21 cellular contexts compared by ENCODE assay signal in genomic region chr9:95280745-95281144, GRCh38. TPM values are rescaled to one million over a fixed set of nuclear protein-coding genes. Genes with fewer than 3 reads are reported as not detected.
A peak's percentile ranks its signal among the peaks of the same experiment; 100 is the strongest.
DNase-seq lines count a peak whose midpoint lies in the region; ATAC-seq, FAIRE-seq and TF ChIP-seq lines count a peak whose summit lies in the region.
"Had no signal": no experiment of that assay in that cellular context is flagged by ENCODE, and none has a peak within 500 bp of the region (broad histone marks: within the 10 kb centered on the region; RNA-seq: fewer than 3 reads in every experiment).

No MANE protein-coding gene starts in this region.

- FAIRE-seq in HepG2 (lab: Jason Lieb, UNC) (no peak), H54 (lab: Jason Lieb, UNC) (peak; percentile 89), GM12878 (lab: Jason Lieb, UNC) (no peak)
- FAIRE-seq: GM12891 had no signal

- TF ChIP-seq POLR2A in HepG2 (IDR thresholded peaks at IDR 0.05; ENCODE audit: insufficient read depth in 1 of 2, low read depth in 2 of 2, low read length in 2 of 2) = no peak
- no peak for TF ChIP-seq POLR2A in right lobe of liver (IDR thresholded peaks at IDR 0.05)
- no peak for TF ChIP-seq POLR2A in H54 (IDR thresholded peaks at IDR 0.05; ENCODE audit: low read depth, low read length)
- no peak for TF ChIP-seq POLR2A in GM12878 (IDR thresholded peaks at IDR 0.05; ENCODE audit: low read depth, low read length)

- intact Hi-C loops in HepG2 (cut with micrococcal nuclease; ENCODE audit: unreplicated experiment) = loop anchor here (5.0 kb wide), 1 partner anchor 37 kb away; the partner anchor contains the start of gene FANCC
- intact Hi-C loops in right lobe of liver (cut with DNase I) = no loop called here
- intact Hi-C loops in GM12878 (cut with micrococcal nuclease; ENCODE audit: unreplicated experiment) = no loop called here

- H4K20me1 ChIP-seq in HepG2 (ENCODE audit: insufficient read depth, low read length) (no peaks in the 10 kb centered on the region), GM12878 (ENCODE audit: control insufficient read depth, insufficient read depth) (no peaks in the 10 kb centered on the region)
- H4K20me1 ChIP-seq: BLaER1 had no signal

- H3K27ac ChIP-seq in HepG2 (ENCODE audit: extremely low read length, insufficient read depth, low read length) (no peak overlapping the region), right lobe of liver (no peak overlapping the region), GM12878 (ENCODE audit: control insufficient read depth, insufficient read depth) (no peak overlapping the region)
- H3K27ac ChIP-seq: BLaER1, C4-2B had no signal

- DNase-seq in HepG2 (ENCODE audit: low spot score) (no peak), right lobe of liver (no peak), H54 (ENCODE audit: insufficient read length, low spot score) (no peak), GM12878 (ENCODE audit: low read depth, low spot score) (no peak), NCI-H187 treated with DMSO at 0.1 percent for 48 hours (lab: John Stamatoyannopoulos, UW) (no peak), AG08396 (ENCODE audit: low spot score) (no peak)
- DNase-seq in activated effector memory CD4-positive, alpha-beta T cell treated with anti-CD3 and anti-CD28 coated beads, Interleukin-2, amount 50 U/mL, for 16 hours = no peak
- DNase-seq: 8988T; Caco-2; CD4-positive, CD25-positive, alpha-beta regulatory T cell; CD8-positive, alpha-beta T cell; DMS153; DND-41; GDM1; GOT3; H7; HCEC 1CT; HFFc6 had no signal

- H3K36me3 ChIP-seq in HepG2 (replicated peaks in 1 of 2; ENCODE audit: control insufficient read depth in 1 of 2, insufficient read depth in 2 of 2, low read length in 2 of 2) = no peaks in the 10 kb centered on the region
- H3K36me3 ChIP-seq in right lobe of liver = no peaks in the 10 kb centered on the region
- no peaks in the 10 kb centered on the region for H3K36me3 ChIP-seq in GM12878 (ENCODE audit: control insufficient read depth in 2 of 2, insufficient read depth in 2 of 2, low read length in 1 of 2)
- H3K36me3 ChIP-seq: BLaER1 had no signal

- 100% methylated on average over 1 of the region's 1 CpG for WGBS in HepG2 (ENCODE audit: low lambda C conversion rate)
- WGBS in right lobe of liver (ENCODE audit: insufficient coverage, low coverage, low lambda C conversion rate, missing lambda C conversion rate) = 100% methylated on average over 1 of the region's 1 CpG
- WGBS in GM12878 (ENCODE audit: insufficient coverage, insufficient replicate concordance, low lambda C conversion rate, missing lambda C conversion rate) = 89% methylated on average over 1 of the region's 1 CpG

- H2AFZ ChIP-seq in HepG2 (ENCODE audit: low read length) = no peak overlapping the region
- no peak overlapping the region for H2AFZ ChIP-seq in GM12878 (ENCODE audit: control insufficient read depth, low read depth, low read length)

- H3K27me3 ChIP-seq in HepG2 (ENCODE audit: control insufficient read depth in 1 of 2, insufficient read depth in 2 of 2, low read length in 2 of 2) = no peaks in the 10 kb centered on the region
- H3K27me3 ChIP-seq in right lobe of liver = no peaks in the 10 kb centered on the region
- H3K27me3 ChIP-seq in GM12878 (replicated peaks in 1 of 2; ENCODE audit: control insufficient read depth in 2 of 2, insufficient read depth in 2 of 2, low read length in 1 of 2) = no peaks in the 10 kb centered on the region
- H3K27me3 ChIP-seq: BLaER1 had no signal

- H3K4me3 ChIP-seq in HepG2 (replicated peaks in 1 of 3; ENCODE audit: insufficient read depth in 1 of 3, low read depth in 2 of 3, low read length in 3 of 3) = no peak overlapping the region
- no peak overlapping the region for H3K4me3 ChIP-seq in right lobe of liver
- no peak overlapping the region for H3K4me3 ChIP-seq in GM12878
- H3K4me3 ChIP-seq: BLaER1 had no signal

- H3K4me1 ChIP-seq in HepG2 (ENCODE audit: insufficient read depth, low read length) = peaks cover 23% of the 10 kb centered on the region
- peaks cover 0 to 20% (median 0%) of the 10 kb centered on the region in 4 donors for H3K4me1 ChIP-seq in right lobe of liver
- H3K4me1 ChIP-seq in GM12878 (ENCODE audit: control insufficient read depth, insufficient read depth, low read length) = no peaks in the 10 kb centered on the region
- H3K4me1 ChIP-seq: Caco-2 had no signal

- CTCF ChIA-PET in HepG2 (lab: Yijun Ruan, JAX; ENCODE audit: low intra/inter-chr PET ratio, low total read pairs) = no interaction called here
- CTCF ChIA-PET in GM12878 (lab: Yijun Ruan, JAX) = interaction anchor here (0.9 to 3.0 kb wide), 3 partner anchors 8 to 15 kb away, joined by 3 to 12 read pairs (median 6); no protein-coding TSS in a partner anchor

- H3K9me3 ChIP-seq in HepG2 (ENCODE audit: low read length) = peaks cover 11% of the 10 kb centered on the region; the same call in 1 of the 2 replicates
- H3K9me3 ChIP-seq in right lobe of liver = no peaks in the 10 kb centered on the region
- peaks cover 3% of the 10 kb centered on the region; the same call in 2 of the 3 replicates for H3K9me3 ChIP-seq in GM12878 (replicated peaks; ENCODE audit: control insufficient read depth, insufficient read depth, low read length)

- in situ Hi-C loops in HepG2 (cut with HindIII; ENCODE audit: extremely low pct_ligation_motif_present, low pct_unique_long_range_greater_than_20kb) = no loop called here
- in situ Hi-C loops in GM12878 (cut with MboI) = no loop called here

- RAD21 ChIA-PET in GM12878 (lab: Charles Lee; ENCODE audit: unreplicated experiment) = no interaction called here

- BruUV-seq in HepG2 (replicated peaks; lab: Mats Ljungman, UMichigan) = no TSS peak
- BruUV-seq in GM12878 (replicated peaks; lab: Mats Ljungman, UMichigan) = no TSS peak

- POLR2A ChIA-PET in HepG2 (lab: Yijun Ruan, JAX) (no interaction called here), GM12878 (lab: Charles Lee) (interaction anchor here (0.5 kb wide), 1 partner anchor 423 kb away, joined by 3 read pairs; no protein-coding TSS in a partner anchor)

- TF ChIP-seq EP300 in HepG2 (IDR thresholded peaks at IDR 0.05; ENCODE audit: low read depth in 2 of 2, low read length in 2 of 2) (no peak), HepG2 (CRISPR knock-in tag; IDR thresholded peaks at IDR 0.05; ENCODE audit: borderline replicate concordance) (no peak), GM12878 (IDR thresholded peaks at IDR 0.05; ENCODE audit: borderline replicate concordance in 1 of 2, control insufficient read depth in 1 of 2, low read depth in 2 of 2, low read length in 2 of 2) (no peak)

- H3K9ac ChIP-seq in HepG2 (ENCODE audit: insufficient read depth, low read depth, low read length) = no peak overlapping the region
- H3K9ac ChIP-seq in GM12878 (ENCODE audit: control insufficient read depth, insufficient read depth, low read length) = no peak overlapping the region
- H3K9ac ChIP-seq: BLaER1 had no signal

- SMC1A ChIA-PET in GM12878 (lab: Charles Lee; ENCODE audit: uncharacterized antibody, unreplicated experiment) = interaction anchor here (0.8 to 1.6 kb wide), 3 partner anchors 14 to 36 kb away, joined by 3 read pairs; no protein-coding TSS in a partner anchor

- no peak for TF ChIP-seq RAD21 in HepG2 (CRISPR knock-in tag; IDR thresholded peaks at IDR 0.05)
- no peak for TF ChIP-seq RAD21 in GM12878 (IDR thresholded peaks at IDR 0.05; ENCODE audit: insufficient read depth, low read depth, low read length)

- H3K4me2 ChIP-seq in HepG2 (ENCODE audit: low read depth, low read length) (no peak overlapping the region), GM12878 (ENCODE audit: control insufficient read depth, insufficient read depth) (no peak overlapping the region)
- H3K4me2 ChIP-seq: BLaER1 had no signal

- TF ChIP-seq CTCF in HepG2 (CRISPR knock-in tag; IDR thresholded peaks at IDR 0.05) (no peak), right lobe of liver (IDR thresholded peaks at IDR 0.05) (no peak), GM12878 (IDR thresholded peaks at IDR 0.05 in 2 of 3, conservative IDR thresholded peaks at IDR 0.05 in 1 of 3; ENCODE audit: control insufficient read depth in 2 of 3, extremely low read depth in 1 of 3, insufficient read depth in 1 of 3, low read depth in 3 of 3, low read length in 3 of 3) (no peak)

- ATAC-seq in HepG2 (no peak), right lobe of liver (no peak), GM12878 (no peak)
- ATAC-seq: CD8-positive, alpha-beta T cell had no signal

- H3K79me2 ChIP-seq in HepG2 (ENCODE audit: insufficient read depth, low read length) (peaks cover 5% of the 10 kb centered on the region), GM12878 (ENCODE audit: control insufficient read depth, insufficient read depth, low read length) (no peaks in the 10 kb centered on the region; the same call in 1 of the 2 replicates)

RNA-seq across cellular contexts. Expression of gene FANCC, which starts 36.8 kb away (rescaled TPM):
- 7.4 and 11.4 TPM in 2 replicates for total RNA-seq in HepG2 (2016; rRNA removed; fragmentation: Illumina TruSeq; extraction: Trizol)
- total RNA-seq in HepG2 (2016; cell fraction: cytosol; rRNA removed; fragmentation: Illumina TruSeq; extraction: Trizol; ENCODE audit: low read depth) = 5.6 and 5.9 TPM in 2 replicates
- total RNA-seq in HepG2 (2016; cell fraction: insoluble cytoplasmic fraction; rRNA removed; fragmentation: Illumina TruSeq; extraction: Trizol) = 8.0 and 9.7 TPM in 2 replicates
- total RNA-seq in HepG2 (2016; cell fraction: membrane; rRNA removed; fragmentation: Illumina TruSeq; extraction: Trizol) = 7.2 and 7.7 TPM in 2 replicates
- 23.6 and 26.0 TPM in 2 replicates for total RNA-seq in HepG2 (2016; cell fraction: nucleus; rRNA removed; fragmentation: Illumina TruSeq; extraction: Trizol)
- 7.3 and 8.6 TPM in 2 replicates for polyA plus RNA-seq in HepG2 (2011; rRNA removed)
- polyA plus RNA-seq in HepG2 (2011; cell fraction: cytosol; rRNA removed) = 5.1 and 5.7 TPM in 2 replicates
- polyA plus RNA-seq in HepG2 (2011; cell fraction: nucleus; rRNA removed) = 8.3 and 9.9 TPM in 2 replicates
- polyA plus RNA-seq in HepG2 (2012) = 6.4 and 7.4 TPM in 2 replicates
- 1.5 and 2.7 TPM in 2 replicates for polyA plus RNA-seq in HepG2 (2016; cell fraction: cytosol; fragmentation: Illumina TruSeq; extraction: Trizol; ENCODE audit: low read depth)
- polyA plus RNA-seq in HepG2 (2016; cell fraction: insoluble cytoplasmic fraction; fragmentation: Illumina TruSeq; extraction: Trizol; ENCODE audit: low read depth) = 14.2 and 14.5 TPM in 2 replicates
- polyA plus RNA-seq in HepG2 (2016; cell fraction: membrane; fragmentation: Illumina TruSeq; extraction: Trizol; ENCODE audit: low read depth) = 4.3 and 4.6 TPM in 2 replicates
- 12.6 and 13.6 TPM in 2 replicates for polyA plus RNA-seq in HepG2 (2016; cell fraction: nucleus; fragmentation: Illumina TruSeq; extraction: Trizol; ENCODE audit: insufficient read depth, low read depth)
- 10.0 and 32.5 TPM in 2 replicates for polyA minus RNA-seq in HepG2 (2011; rRNA and poly(A)+ RNA removed; ENCODE audit: low replicate concordance)
- polyA minus RNA-seq in HepG2 (2011; cell fraction: cytosol; rRNA and poly(A)+ RNA removed) = 6.2 and 7.1 TPM in 2 replicates
- 35.4 and 38.5 TPM in 2 replicates for polyA minus RNA-seq in HepG2 (2011; cell fraction: nucleus; rRNA and poly(A)+ RNA removed)
- 10 to 100 TPM in 4 of 6 experiments, 1 to 10 TPM in 2; 8.1 to 27.9 (median 13.2) TPM for total RNA-seq in right lobe of liver
- 38.1 and 39.6 TPM in 2 replicates for total RNA-seq in GM12878 (2013; cell fraction: nucleolus; rRNA removed)
- total RNA-seq in GM12878 (2014; rRNA removed) = 6.6 and 8.5 TPM in 2 replicates
- total RNA-seq in GM12878 (2014; rRNA removed; fragmentation: Illumina TruSeq; extraction: Trizol) = 10.7 and 11.4 TPM in 2 replicates
- 11.3 TPM in 2 replicates for total RNA-seq in GM12878 (2021)
- 6.2 TPM for polyA plus RNA-seq in GM12878 (2011; ENCODE audit: low read depth)
- polyA plus RNA-seq in GM12878 (2011; rRNA removed) = 14.5 and 21.7 TPM in 2 replicates
- 10.2 and 12.4 TPM in 2 replicates for polyA plus RNA-seq in GM12878 (2011; cell fraction: cytosol; rRNA removed)
- polyA plus RNA-seq in GM12878 (2011; cell fraction: nucleus; rRNA removed) = 11.6 and 14.5 TPM in 2 replicates
- polyA plus RNA-seq in GM12878 (2012) = 3.4 and 5.0 TPM in 2 replicates
- polyA plus RNA-seq in GM12878 (2014; fragmentation: Illumina TruSeq; extraction: Trizol) = 8.8 and 17.3 TPM in 2 replicates
- polyA plus RNA-seq in GM12878 (2014; fragmentation: Nextera tagmentation; extraction: Ambion mirVana) = 1 to 10 TPM; 1.2 to 1.9 TPM
- 9.1 and 9.8 TPM in 2 replicates for polyA plus RNA-seq in GM12878 (2014; rRNA removed)
- polyA plus RNA-seq in GM12878 (2016; fragmentation: Nextera tagmentation; extraction: Ambion mirVana) = 10 to 100 TPM; 16.0 to 16.8 TPM
- polyA minus RNA-seq in GM12878 (2011; rRNA and poly(A)+ RNA removed) = 15.5 and 25.5 TPM in 2 replicates
- polyA minus RNA-seq in GM12878 (2011; cell fraction: cytosol; rRNA and poly(A)+ RNA removed) = 4.3 and 7.8 TPM in 2 replicates
- polyA minus RNA-seq in GM12878 (2011; cell fraction: nucleus; rRNA and poly(A)+ RNA removed) = 25.5 and 39.2 TPM in 2 replicates

Comparison
In these comparisons a context has a peak if more than half of its experiments do, and no peak if none do; other contexts are left out.
1. Of the 75 proteins assayed by ChIP-seq in both HepG2 and GM12878: peak only in HepG2: none; only in GM12878: CBX5; in both: none; in neither: 74.